In the genomic region with DNA sequence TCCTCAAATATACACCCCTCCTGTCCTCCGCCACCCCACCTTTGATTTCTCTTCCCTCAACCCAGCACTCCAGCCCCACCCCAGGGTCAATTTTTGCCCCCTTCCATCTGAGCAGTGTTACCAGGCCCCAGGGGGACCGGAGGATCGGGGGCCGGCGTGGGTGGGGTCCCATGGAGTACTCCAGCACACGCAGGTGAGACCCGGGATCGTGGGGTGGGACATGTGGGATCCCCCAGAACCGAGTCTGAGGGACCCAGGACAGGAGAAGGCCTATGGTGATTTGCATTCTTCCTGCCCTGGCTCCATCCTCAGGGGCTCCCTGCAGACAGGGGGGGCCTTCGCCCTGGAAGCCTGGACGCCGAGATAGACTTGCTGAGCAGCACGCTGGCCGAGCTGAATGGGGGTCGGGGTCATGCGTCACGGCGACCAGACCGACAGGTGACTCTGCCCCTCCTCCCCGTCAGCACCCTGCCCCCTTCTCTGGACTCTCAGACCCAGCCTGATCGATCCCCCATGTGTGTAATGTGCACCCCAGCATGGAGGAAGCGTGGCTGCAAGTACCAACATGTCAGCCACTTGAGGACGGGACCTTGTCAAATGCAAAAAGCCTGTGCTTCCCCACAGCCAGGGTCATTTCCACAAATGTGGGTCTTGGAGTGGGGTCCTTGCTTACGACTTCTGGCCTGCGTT, we compare ENCODE assay signal across 6 cellular contexts. TPM values are rescaled to one million over a fixed set of nuclear protein-coding genes. Genes with fewer than 3 reads are reported as not detected.
DNase-seq lines count a peak whose midpoint lies in the region; ATAC-seq and TF ChIP-seq lines count a peak whose summit lies in the region.

No MANE protein-coding gene starts in this region.

- peak; percentile 31 for ATAC-seq in stimulated activated memory B cell treated with anti-CD40 and anti-IgM and Interleukin-4, amounts not matched to agents 10 μg/mL and 1 μg/mL and 100 μg/mL, for 72 hours

- H3K9me3 ChIP-seq in esophagus squamous epithelium = no peaks in the 10 kb centered on the region

- H3K4me3 ChIP-seq in NB4 (ENCODE audit: low read depth, low read length) (peak overlapping the region; percentile 83), esophagus squamous epithelium (peak overlapping the region; percentile 83 to 99 (median 92))

- no peak for TF ChIP-seq POLR2A in NB4 (IDR thresholded peaks at IDR 0.05; ENCODE audit: extremely low read depth, insufficient read length)
- no peak for TF ChIP-seq POLR2A in esophagus squamous epithelium (IDR thresholded peaks at IDR 0.05)

- H3K27ac ChIP-seq in esophagus squamous epithelium = peak overlapping the region; percentile 99 to 100 (median 99)

- peak overlapping the region; percentile 96 for H3K27ac Mint-ChIP-seq in stimulated activated memory B cell treated with anti-CD40 and anti-IgM and Interleukin-4, amounts not matched to agents 10 μg/mL and 1 μg/mL and 100 μg/mL, for 72 hours

- 15 to 48% methylated on average over 5 to 6 of the region's 25 CpGs for WGBS in esophagus squamous epithelium, 2 donors

- DNase-seq in NB4 (ENCODE audit: low read depth) (peak; percentile 35), esophagus squamous epithelium (lab: John Stamatoyannopoulos, UW) (no peak), DMS 273 (lab: John Stamatoyannopoulos, UW; ENCODE audit: unreplicated experiment) (no peak), KBM-7 (no peak)
- no peak for DNase-seq in effector CD8-positive, alpha-beta T cell (lab: John Stamatoyannopoulos, UW)

- peak overlapping the region; percentile 87 for H3K4me3 Mint-ChIP-seq in stimulated activated memory B cell treated with anti-CD40 and anti-IgM and Interleukin-4, amounts not matched to agents 10 μg/mL and 1 μg/mL and 100 μg/mL, for 72 hours

- peaks cover 7 to 49% (median 8%) of the 10 kb centered on the region in 3 donors for H3K36me3 ChIP-seq in esophagus squamous epithelium

- H3K9me3 Mint-ChIP-seq in stimulated activated memory B cell treated with anti-CD40 and anti-IgM and Interleukin-4, amounts not matched to agents 10 μg/mL and 1 μg/mL and 100 μg/mL, for 72 hours = no peaks in the 10 kb centered on the region

- peaks cover 26% of the 10 kb centered on the region for H3K4me1 Mint-ChIP-seq in stimulated activated memory B cell treated with anti-CD40 and anti-IgM and Interleukin-4, amounts not matched to agents 10 μg/mL and 1 μg/mL and 100 μg/mL, for 72 hours

- TF ChIP-seq CTCF in NB4 (IDR thresholded peaks at IDR 0.05; ENCODE audit: low read depth, low read length) (no peak), esophagus squamous epithelium (IDR thresholded peaks at IDR 0.05) (no peak)

- in situ Hi-C loops in KBM-7 (cut with MboI; ENCODE audit: low pct_unique_long_range_greater_than_20kb, low sequenced_read_pairs) = no loop called here

- no peaks in the 10 kb centered on the region for H3K27me3 Mint-ChIP-seq in stimulated activated memory B cell treated with anti-CD40 and anti-IgM and Interleukin-4, amounts not matched to agents 10 μg/mL and 1 μg/mL and 100 μg/mL, for 72 hours

- H3K36me3 Mint-ChIP-seq in stimulated activated memory B cell treated with anti-CD40 and anti-IgM and Interleukin-4, amounts not matched to agents 10 μg/mL and 1 μg/mL and 100 μg/mL, for 72 hours = peaks cover 38% of the 10 kb centered on the region

- H3K4me1 ChIP-seq in esophagus squamous epithelium = peaks cover 27 to 65% (median 31%) of the 10 kb centered on the region in 3 donors

- intact Hi-C loops in esophagus squamous epithelium (cut with DNase I) = no loop called here

- H3K27me3 ChIP-seq in esophagus squamous epithelium = no peaks in the 10 kb centered on the region

RNA-seq across cellular contexts. Expression of gene TRIP6, which starts 0.8 kb away (rescaled TPM):
- 100 to 1,000 TPM in 2 of 4 donors, 10 to 100 TPM in 2; 81.4 to 109 (median 93.7) TPM for total RNA-seq in esophagus squamous epithelium

RNA-seq across cellular contexts. Expression of gene SRRT, which starts 7.0 kb away (rescaled TPM):
- 10 to 100 TPM; 53.8 to 91.0 (median 68.4) TPM for total RNA-seq in esophagus squamous epithelium

RNA-seq across cellular contexts. Expression of gene SLC12A9, which starts 15.4 kb away (rescaled TPM):
- total RNA-seq in esophagus squamous epithelium = 10 to 100 TPM in 3 of 4 donors, 1 to 10 TPM in 1; 9.9 to 19.6 (median 17.3) TPM

RNA-seq across cellular contexts. Expression of gene UFSP1, which starts 21.6 kb away (rescaled TPM):
- total RNA-seq in esophagus squamous epithelium = 1 to 10 TPM; 1.3 to 8.4 (median 5.5) TPM

RNA-seq across cellular contexts. Expression of gene ACHE, which starts 27.7 kb away (rescaled TPM):
- total RNA-seq in esophagus squamous epithelium = 1 to 10 TPM in 3 of 4 donors, under 1 TPM in 1; 0.22 to 1.5 (median 1.3) TPM
